Comparison of ENCODE assay signal across 8 cellular contexts in genomic region chr19:17933414-17934129, GRCh38. TPM values are rescaled to one million over a fixed set of nuclear protein-coding genes. Genes with fewer than 3 reads are reported as not detected.
DNase-seq lines count a peak whose midpoint lies in the region; ATAC-seq and TF ChIP-seq lines count a peak whose summit lies in the region.

No MANE protein-coding gene starts in this region.

- peaks cover 0 to 22% (median 14%) of the 10 kb centered on the region in 12 donors for H3K4me1 ChIP-seq in heart left ventricle
- peaks cover 10 to 22% (median 16%) of the 10 kb centered on the region in 4 donors for H3K4me1 ChIP-seq in transverse colon

- TF ChIP-seq POLR2A in heart left ventricle (IDR thresholded peaks at IDR 0.05) (no peak), transverse colon (IDR thresholded peaks at IDR 0.05) (no peak)

- H3K4me3 ChIP-seq in heart left ventricle, result peak overlapping the region; percentile 65 to 99 (median 88)
- H3K4me3 ChIP-seq in transverse colon, result peak overlapping the region; percentile 64 to 92 (median 87)

- no peak for TF ChIP-seq CTCF in heart left ventricle (IDR thresholded peaks at IDR 0.05)
- no peak for TF ChIP-seq CTCF in transverse colon (IDR thresholded peaks at IDR 0.05)

- peaks cover 16% of the 10 kb centered on the region for H3K4me1 Mint-ChIP-seq in activated naive CD8-positive, alpha-beta T cell treated with anti-CD3 and anti-CD28 coated beads, Interleukin-2, amount 10 ng/mL, durations not matched to agents 7 days and 5 days

- H3K9me3 ChIP-seq in heart left ventricle (no peaks in the 10 kb centered on the region), transverse colon (no peaks in the 10 kb centered on the region)

- H3K27me3 ChIP-seq in heart left ventricle (no peaks in the 10 kb centered on the region), transverse colon (no peaks in the 10 kb centered on the region)

- 18 to 25% (median 25%) methylated on average over 19 of the region's 19 CpGs for WGBS in heart left ventricle, 4 donors
- whole genome bisulfite sequencing in transverse colon (ENCODE audit: low coverage in 1 of 2), 2 donors, result 18 to 50% methylated on average over 2 to 19 of the region's 19 CpGs

- intact Hi-C loops in heart left ventricle (cut with DNase I), result loop anchor here in 5 of 10 donors (2.0 to 10.0 kb wide), 4 partner anchors 71 to 121 kb away; partner anchors contain the start of gene RPL18A (in 3 of the 5)
- intact Hi-C loops in left ventricle myocardium superior (cut with micrococcal nuclease), result no loop called here
- intact Hi-C loops in transverse colon (cut with DNase I; ENCODE audit: low total_unique reads), result no loop called here

- peak overlapping the region; percentile 95 for H3K27ac Mint-ChIP-seq in activated naive CD8-positive, alpha-beta T cell treated with anti-CD3 and anti-CD28 coated beads, Interleukin-2, amount 10 ng/mL, durations not matched to agents 7 days and 5 days

- in situ Hi-C loops in transverse colon (cut with MboI; ENCODE audit: low pct_ligation_motif_present in 1 of 4, low pct_unique_long_range_greater_than_20kb in 1 of 4, low sequenced_read_pairs in 3 of 4), result loop anchor here in 3 of 4 donors (10.0 to 25.0 kb wide), 2 partner anchors 121 to 129 kb away; no protein-coding TSS in a partner anchor

- H3K36me3 ChIP-seq in heart left ventricle (peaks cover 0 to 18% (median 11%) of the 10 kb centered on the region in 9 donors), transverse colon (no peaks in the 10 kb centered on the region)

- peak overlapping the region in 6 of 12 donors; percentile 77 to 91 (median 88) for H3K27ac ChIP-seq in heart left ventricle
- H3K27ac ChIP-seq in transverse colon, result peak overlapping the region; percentile 81 to 86 (median 84)

- H3K9me3 Mint-ChIP-seq in activated naive CD8-positive, alpha-beta T cell treated with anti-CD3 and anti-CD28 coated beads, Interleukin-2, amount 10 ng/mL, durations not matched to agents 7 days and 5 days, result no peaks in the 10 kb centered on the region

- no peak for TF ChIP-seq EP300 in transverse colon (IDR thresholded peaks at IDR 0.05; ENCODE audit: low read depth)

- H3K4me3 Mint-ChIP-seq in activated naive CD8-positive, alpha-beta T cell treated with anti-CD3 and anti-CD28 coated beads, Interleukin-2, amount 10 ng/mL, durations not matched to agents 7 days and 5 days, result peak overlapping the region; percentile 94

- POLR2A ChIA-PET in activated naive CD8-positive, alpha-beta T cell treated with anti-CD3 and anti-CD28 coated beads, Interleukin-2, amount 10 ng/mL, durations not matched to agents 7 days and 5 days (lab: Charles Lee), result interaction anchor here (1.0 to 6.1 kb wide), 13 partner anchors 9 to 215 kb away, joined by 3 to 195 read pairs (median 5); partner anchors contain the start of genes FCHO1, JAK3, MAP1S and RPL18A

- peaks cover 1% of the 10 kb centered on the region for H3K27me3 Mint-ChIP-seq in activated naive CD8-positive, alpha-beta T cell treated with anti-CD3 and anti-CD28 coated beads, Interleukin-2, amount 10 ng/mL, durations not matched to agents 7 days and 5 days

- H3K36me3 Mint-ChIP-seq in activated naive CD8-positive, alpha-beta T cell treated with anti-CD3 and anti-CD28 coated beads, Interleukin-2, amount 10 ng/mL, durations not matched to agents 7 days and 5 days, result no peaks in the 10 kb centered on the region

- DNase-seq in heart left ventricle (no peak), left ventricle myocardium superior (no peak), kidney tubule cell (ENCODE audit: low spot score) (peak; percentile 89), transverse colon (no peak), KG1 (lab: John Stamatoyannopoulos, UW) (no peak), NCI-H1694 (lab: John Stamatoyannopoulos, UW) (no peak)
- DNase-seq in activated naive CD8-positive, alpha-beta T cell treated with anti-CD3 and anti-CD28 coated beads, Interleukin-2, amount 10 ng/mL, durations not matched to agents 7 days and 5 days, result no peak
- DNase-seq in stimulated activated CD4-positive, alpha-beta T cell treated with anti-CD3 and anti-CD28 coated beads, Interleukin-15, amount 100 ng/mL, for 24 hours, result no peak

- ATAC-seq in heart left ventricle (no peak), left ventricle myocardium superior (no peak)
- no peak for ATAC-seq in activated naive CD8-positive, alpha-beta T cell treated with anti-CD3 and anti-CD28 coated beads, Interleukin-2, amount 10 ng/mL, durations not matched to agents 7 days and 5 days (ENCODE audit: low read depth)

RNA-seq across cellular contexts. Expression of gene CCDC124, which starts 0.8 kb away (rescaled TPM):
- total RNA-seq in heart left ventricle (100 to 1,000 TPM in 1 of 9 donors, 10 to 100 TPM in 8; 45.4 to 115 (median 66.1) TPM), left ventricle myocardium superior (83.9 TPM), transverse colon (10 to 100 TPM; 36.9 to 93.5 (median 41.4) TPM)
- 100 to 1,000 TPM; 157 to 195 TPM for polyA plus RNA-seq in heart left ventricle
- 10 to 100 TPM; 54.2 to 56.4 TPM for total RNA-seq in activated naive CD8-positive, alpha-beta T cell treated with anti-CD3 and anti-CD28 coated beads, Interleukin-2, amount 10 ng/mL, durations not matched to agents 7 days and 5 days

RNA-seq across cellular contexts. Expression of gene KCNN1, which starts 33.3 kb away (rescaled TPM):
- under 1 TPM in 2 of 9 donors, not detected in 7; 0.07 to 0.27 TPM for total RNA-seq in heart left ventricle
- polyA plus RNA-seq in heart left ventricle, result under 1 TPM; 0.03 to 0.08 TPM
- not detected for total RNA-seq in left ventricle myocardium superior
- total RNA-seq in activated naive CD8-positive, alpha-beta T cell treated with anti-CD3 and anti-CD28 coated beads, Interleukin-2, amount 10 ng/mL, durations not matched to agents 7 days and 5 days, result not detected
- total RNA-seq in transverse colon, result 1 to 10 TPM in 1 of 4 donors, not detected in 3; 1.6 TPM
